Comparison of ENCODE assay signal across 15 cellular contexts in the genomic region with DNA sequence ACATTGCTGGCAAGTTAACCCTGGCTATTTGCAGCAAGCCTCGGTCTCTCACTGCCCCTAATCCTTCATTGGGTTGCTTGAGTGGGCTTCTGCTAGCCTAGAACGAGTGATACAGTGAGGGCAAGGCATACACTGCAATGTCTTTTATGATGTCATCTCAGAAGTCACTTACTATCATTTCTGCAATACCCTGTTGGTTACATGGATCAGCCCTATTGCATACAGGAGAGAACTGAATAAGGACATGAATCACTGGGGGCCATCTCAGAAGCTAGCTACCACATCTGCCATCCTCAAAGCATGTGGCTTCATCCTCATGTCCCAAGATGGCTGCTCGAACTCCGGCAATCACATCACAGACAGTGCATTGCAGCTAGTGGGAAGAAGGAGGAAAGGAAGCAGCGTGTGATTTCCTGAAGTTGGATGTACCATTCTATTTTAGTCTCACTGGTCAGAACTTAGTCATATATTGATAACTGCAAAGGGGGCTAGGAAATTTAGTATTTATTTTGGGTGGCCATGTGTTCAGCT.
"Had no signal": no experiment of that assay in that cellular context is flagged by ENCODE, and none has a peak within 500 bp of the region (broad histone marks: within the 10 kb centered on the region; RNA-seq: fewer than 3 reads in every experiment).

No MANE protein-coding gene starts in this region.

- H3K9me3 Mint-ChIP-seq: activated CD4-positive, alpha-beta memory T cell treated with anti-CD3 and anti-CD28 coated beads, Interleukin-2, amount 10 ng/mL, durations not matched to agents 7 days and 5 days; brain; nephron progenitor cell; T-helper 1 cell treated with Interleukin-12 subunit alpha and Interleukin-12 subunit beta and Interleukin-4 antibody, amounts not matched to agents 30 μg/mL and 1 μg/mL, for 36 hours had no signal

- H3K4me3 ChIP-seq: gastroesophageal sphincter had no signal

- DNase-seq: activated CD4-positive, alpha-beta memory T cell treated with anti-CD3 and anti-CD28 coated beads, Interleukin-2, amount 10 ng/mL, durations not matched to agents 7 days and 5 days; activated CD8-positive, alpha-beta memory T cell treated with anti-CD3 and anti-CD28 coated beads, Interleukin-2, amount 50 U/mL, for 48 hours; amygdala; effector memory CD4-positive, alpha-beta T cell; islet precursor cell; nephron progenitor cell; stimulated activated CD4-positive, alpha-beta T cell treated with anti-CD3 and anti-CD28 coated beads, Interleukin-2, amount 100 ng/mL, for 48 hours; stimulated activated CD8-positive, alpha-beta memory T cell treated with anti-CD3 and anti-CD28 coated beads, Interleukin-4, amount 100 ng/mL, for 48 hours; trophoblast cell had no signal

- H3K27me3 ChIP-seq: gastroesophageal sphincter had no signal

- H3K27ac Mint-ChIP-seq: activated CD4-positive, alpha-beta memory T cell treated with anti-CD3 and anti-CD28 coated beads, Interleukin-2, amount 10 ng/mL, durations not matched to agents 7 days and 5 days; activated naive CD8-positive, alpha-beta T cell; nephron progenitor cell; T-helper 1 cell treated with Interleukin-12 subunit alpha and Interleukin-12 subunit beta and Interleukin-4 antibody, amounts not matched to agents 30 μg/mL and 1 μg/mL, for 36 hours had no signal

- H3K4me1 Mint-ChIP-seq: activated CD4-positive, alpha-beta memory T cell treated with anti-CD3 and anti-CD28 coated beads, Interleukin-2, amount 10 ng/mL, durations not matched to agents 7 days and 5 days; brain had no signal

- H3K9me3 ChIP-seq: gastroesophageal sphincter had no signal

- H3K4me1 ChIP-seq: gastroesophageal sphincter had no signal

- H3K27ac ChIP-seq: epithelial cell of prostate, gastroesophageal sphincter had no signal

- H3K36me3 ChIP-seq: gastroesophageal sphincter had no signal

- H3K27me3 Mint-ChIP-seq: activated CD4-positive, alpha-beta memory T cell treated with anti-CD3 and anti-CD28 coated beads, Interleukin-2, amount 10 ng/mL, durations not matched to agents 7 days and 5 days; activated naive CD8-positive, alpha-beta T cell had no signal

- ATAC-seq: gastroesophageal sphincter, left lobe of liver had no signal

- H3K4me3 Mint-ChIP-seq: activated CD4-positive, alpha-beta memory T cell treated with anti-CD3 and anti-CD28 coated beads, Interleukin-2, amount 10 ng/mL, durations not matched to agents 7 days and 5 days; activated naive CD8-positive, alpha-beta T cell; brain; nephron progenitor cell; T-helper 1 cell treated with Interleukin-12 subunit alpha and Interleukin-12 subunit beta and Interleukin-4 antibody, amounts not matched to agents 30 μg/mL and 1 μg/mL, for 36 hours had no signal

- H3K36me3 Mint-ChIP-seq: activated naive CD8-positive, alpha-beta T cell; brain had no signal
